ENCODE assay signal across 8 cellular contexts in the genomic region with DNA sequence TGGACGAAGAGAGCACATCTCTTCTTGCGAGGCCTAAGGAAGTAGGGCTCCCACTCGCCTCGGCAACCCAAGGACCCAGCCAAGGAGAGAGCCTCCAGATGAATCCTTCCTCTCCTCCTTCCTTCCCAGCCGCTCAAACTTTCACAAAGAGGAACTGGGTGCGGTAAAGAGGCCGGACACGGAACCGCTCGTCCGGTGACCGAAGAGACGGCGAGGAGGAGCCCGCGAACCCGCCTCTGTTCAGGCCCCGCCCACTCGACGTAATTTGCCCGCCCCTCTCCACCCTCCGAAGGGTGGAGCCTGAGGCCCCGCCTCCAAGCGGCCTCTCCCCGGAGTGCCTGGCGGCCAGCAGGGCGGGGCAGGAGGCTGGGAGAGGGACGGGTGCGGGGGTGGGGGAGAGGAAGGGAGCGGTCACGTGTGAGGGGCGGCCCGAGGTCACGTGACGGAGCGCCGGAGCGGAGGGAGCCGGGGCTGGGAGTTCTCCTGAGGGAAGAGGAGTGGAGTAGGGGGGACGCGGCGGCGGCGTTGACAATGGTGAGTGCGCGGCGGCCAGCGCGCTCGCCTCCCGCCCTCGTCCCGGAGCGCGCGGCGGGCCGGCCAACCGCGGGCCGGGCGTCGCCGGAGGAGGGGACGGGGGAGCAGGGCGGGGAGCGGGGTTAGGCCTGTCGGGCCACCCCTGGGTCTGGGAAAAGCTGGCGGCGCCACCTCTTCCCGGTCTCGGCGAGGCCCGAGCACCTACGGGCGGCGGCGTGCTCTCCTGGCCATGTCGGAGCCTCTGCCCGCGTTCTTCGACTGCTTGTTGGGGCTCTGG. TPM values are rescaled to one million over a fixed set of nuclear protein-coding genes. Genes with fewer than 3 reads are reported as not detected.
DNase-seq lines count a peak whose midpoint lies in the region; ATAC-seq, FAIRE-seq and TF ChIP-seq lines count a peak whose summit lies in the region.

A gene (plus strand): TSS at position 432 of the 811 bp plus-strand sequence. CDS start 100 bp downstream, at position 532.

- H3K4me3 Mint-ChIP-seq in activated CD4-positive, alpha-beta T cell treated with anti-CD3 and anti-CD28 coated beads for 36 hours: peak within 1 kb of the TSS; percentile 90

- no peaks in the 10 kb centered on the region for H3K9me3 Mint-ChIP-seq in activated CD4-positive, alpha-beta T cell treated with anti-CD3 and anti-CD28 coated beads for 36 hours (ENCODE audit: low read depth)

- H3K36me3 Mint-ChIP-seq in activated CD4-positive, alpha-beta T cell treated with anti-CD3 and anti-CD28 coated beads for 36 hours (ENCODE audit: low read depth): no peaks in the 10 kb centered on the region

- DNase-seq in BJ (ENCODE audit: low read depth): peak; percentile 85
- peak; percentile 97 for DNase-seq in GM19239 (ENCODE audit: insufficient read length, low spot score)
- DNase-seq in NCI-H524 (lab: John Stamatoyannopoulos, UW): peak; percentile 76 to 83
- DNase-seq in activated CD4-positive, alpha-beta T cell treated with anti-CD3 and anti-CD28 coated beads for 36 hours: peak; percentile 100
- DNase-seq in choroid plexus epithelial cell (ENCODE audit: low read depth): peak; percentile 99
- DNase-seq in kidney glomerular epithelial cell (lab: John Stamatoyannopoulos, UW): peak; percentile 92
- DNase-seq in stimulated activated CD4-positive, alpha-beta T cell treated with anti-CD3 and anti-CD28 coated beads, Interleukin-1b, Interleukin-23, amount 100 ng/mL, for 1 hour (ENCODE audit: low read depth in 2 of 2): peak; percentile 96 to 98

- TF ChIP-seq CTCF in BJ (IDR thresholded peaks at IDR 0.05; ENCODE audit: insufficient read depth, low read depth, low read length) (peak; percentile 48; the same call in 1 of the 2 replicates), choroid plexus epithelial cell (conservative IDR thresholded peaks at IDR 0.05; ENCODE audit: low read depth, low read length) (no peak)

- intact Hi-C loops in activated CD4-positive, alpha-beta T cell treated with anti-CD3 and anti-CD28 coated beads for 36 hours (cut with DNase I, micrococcal nuclease): loop anchor here (1.0 to 5.0 kb wide), 19 partner anchors 31 to 1048 kb away; a partner anchor contains a TSS

- ATAC-seq in HG03457 (IDR thresholded peaks at IDR 0.05; ENCODE audit: unreplicated experiment): peak; percentile 66
- ATAC-seq in activated CD4-positive, alpha-beta T cell treated with anti-CD3 and anti-CD28 coated beads for 36 hours: peak; percentile 95

- H3K27me3 Mint-ChIP-seq in activated CD4-positive, alpha-beta T cell treated with anti-CD3 and anti-CD28 coated beads for 36 hours: no peaks in the 10 kb centered on the region

- H3K36me3 ChIP-seq in BJ (ENCODE audit: control insufficient read depth, insufficient read depth, low read length): no peaks in the 10 kb centered on the region

- H3K4me3 ChIP-seq in BJ (ENCODE audit: low read depth, low read length) (peak within 1 kb of the TSS; percentile 90), choroid plexus epithelial cell (ENCODE audit: low read depth, low read length) (peak within 1 kb of the TSS; percentile 86)

- POLR2A ChIA-PET in BJ (lab: Charles Lee): no interaction called here
- POLR2A ChIA-PET in activated CD4-positive, alpha-beta T cell treated with anti-CD3 and anti-CD28 coated beads for 36 hours (lab: Charles Lee): interaction anchor here (0.9 to 1.0 kb wide), 2 partner anchors 58 to 168 kb away, joined by 3 read pairs; a partner anchor contains a TSS

- H3K27me3 ChIP-seq in BJ (ENCODE audit: control insufficient read depth, insufficient read depth, low read length): no peaks in the 10 kb centered on the region

- CTCF ChIA-PET in BJ (lab: Yijun Ruan, JAX): interaction anchor here (0.9 to 2.7 kb wide), 4 partner anchors 11 to 118 kb away, joined by 3 to 9 read pairs (median 4); no protein-coding TSS in a partner anchor
- CTCF ChIA-PET in activated CD4-positive, alpha-beta T cell treated with anti-CD3 and anti-CD28 coated beads for 36 hours (lab: Charles Lee): interaction anchor here (0.9 to 3.0 kb wide), 6 partner anchors 11 to 283 kb away, joined by 3 to 26 read pairs (median 4); no protein-coding TSS in a partner anchor

- peak within 1 kb of the TSS; percentile 91 for H3K27ac Mint-ChIP-seq in activated CD4-positive, alpha-beta T cell treated with anti-CD3 and anti-CD28 coated beads for 36 hours

- FAIRE-seq in GM19239 (lab: Jason Lieb, UNC): peak; percentile 97

- H3K4me1 Mint-ChIP-seq in activated CD4-positive, alpha-beta T cell treated with anti-CD3 and anti-CD28 coated beads for 36 hours: peaks cover 31% of the 10 kb centered on the region

RNA-seq across cellular contexts. Expression of the gene that starts here (rescaled TPM):
- 7.5 and 18.7 TPM in 2 replicates for polyA plus RNA-seq in BJ (2011; rRNA removed)
- 2.1 and 4.9 TPM in 2 replicates for polyA minus RNA-seq in BJ (2011; rRNA and poly(A)+ RNA removed)
- 10 to 100 TPM; 27.1 to 32.2 TPM for total RNA-seq in activated CD4-positive, alpha-beta T cell treated with anti-CD3 and anti-CD28 coated beads for 36 hours

Comparison
In these comparisons a context has a peak if more than half of its experiments do, and no peak if none do; other contexts are left out.
1. Peak in every context shown above with its lines: DNase-seq, ATAC-seq and H3K4me3 ChIP-seq.